8 cellular contexts compared by ENCODE assay signal in genomic region chr3:47421741-47422649, GRCh38. TPM values are rescaled to one million over a fixed set of nuclear protein-coding genes. Genes with fewer than 3 reads are reported as not detected.
A peak's percentile ranks its signal among the peaks of the same experiment; 100 is the strongest.
DNase-seq lines count a peak whose midpoint lies in the region; ATAC-seq, FAIRE-seq and TF ChIP-seq lines count a peak whose summit lies in the region.

No MANE protein-coding gene starts in this region.

- H3K36me3 Mint-ChIP-seq in T-cell (peaks cover 14% of the 10 kb centered on the region), neural progenitor cell (peaks cover 11% of the 10 kb centered on the region), nephron progenitor cell (ENCODE audit: low read depth) (peaks cover 15% of the 10 kb centered on the region)

- dilution Hi-C loops in endothelial cell of umbilical vein (cut with MboI; ENCODE audit: extremely low pct_ligation_motif_present, low sequenced_read_pairs): no loop called here

- FAIRE-seq in A549 (lab: Jason Lieb, UNC) (no peak), endothelial cell of umbilical vein (lab: Jason Lieb, UNC) (no peak)

- in situ Hi-C loops in GM13976 (cut with MboI; ENCODE audit: low sequenced_read_pairs, unreplicated experiment): no loop called here

- H3K9me3 Mint-ChIP-seq in T-cell: no peaks in the 10 kb centered on the region
- no peaks in the 10 kb centered on the region for H3K9me3 Mint-ChIP-seq in neural progenitor cell
- no peaks in the 10 kb centered on the region for H3K9me3 Mint-ChIP-seq in nephron progenitor cell

- TF ChIP-seq EP300 in A549 (IDR thresholded peaks at IDR 0.05): no peak

- no peaks in the 10 kb centered on the region for H4K20me1 ChIP-seq in endothelial cell of umbilical vein (replicated peaks; ENCODE audit: control insufficient read depth, extremely low read depth, insufficient read depth, low read length)
- H4K20me1 ChIP-seq in neural progenitor cell (ENCODE audit: low read depth): peaks cover 5% of the 10 kb centered on the region

- intact Hi-C loops in endothelial cell of umbilical vein (cut with micrococcal nuclease): loop anchor here (1.0 to 2.0 kb wide), 4 partner anchors 41 to 367 kb away; partner anchors contain the start of genes ELP6, PTPN23 and SCAP

- TF ChIP-seq POLR2A in A549 (IDR thresholded peaks at IDR 0.05; ENCODE audit: low read length) (no peak), endothelial cell of umbilical vein (IDR thresholded peaks at IDR 0.05; ENCODE audit: low read depth, low read length) (no peak)

- CTCF ChIA-PET in A549 (lab: Yijun Ruan, JAX): interaction anchor here (1.0 to 5.7 kb wide), 28 partner anchors 8 to 730 kb away, joined by 3 to 34 read pairs (median 6); partner anchors contain the start of genes ELP6 and SCAP
- CTCF ChIA-PET in T-cell (lab: Charles Lee): interaction anchor here (0.6 to 2.2 kb wide), 8 partner anchors 20 to 54 kb away, joined by 3 to 17 read pairs (median 4); partner anchors contain the start of genes SCAP (in 2 of the 2) and PTPN23 (in 1 of the 2)
- CTCF ChIA-PET in endothelial cell of umbilical vein (lab: Charles Lee): interaction anchor here (0.6 to 2.6 kb wide), 20 partner anchors 8 to 380 kb away, joined by 3 to 79 read pairs (median 4); partner anchors contain the start of gene SCAP

- H3K9ac ChIP-seq in endothelial cell of umbilical vein (replicated peaks; ENCODE audit: extremely low read depth, insufficient read depth, low read length) (no peak overlapping the region), neural progenitor cell (no peak overlapping the region)

- H3K4me3 Mint-ChIP-seq in T-cell (no peak overlapping the region), neural progenitor cell (no peak overlapping the region), nephron progenitor cell (no peak overlapping the region)

- peaks cover 14 to 23% (median 19%) of the 10 kb centered on the region in 3 donors for H3K4me1 Mint-ChIP-seq in T-cell
- peaks cover 14% of the 10 kb centered on the region for H3K4me1 Mint-ChIP-seq in neural progenitor cell
- H3K4me1 Mint-ChIP-seq in nephron progenitor cell: peaks cover 5% of the 10 kb centered on the region

- H3K79me2 ChIP-seq in endothelial cell of umbilical vein (ENCODE audit: control insufficient read depth, insufficient read depth, low read length) (no peaks in the 10 kb centered on the region), neural progenitor cell (ENCODE audit: low read depth) (no peaks in the 10 kb centered on the region)

- no peaks in the 10 kb centered on the region for H3K9me1 ChIP-seq in endothelial cell of umbilical vein (replicated peaks; ENCODE audit: control insufficient read depth, extremely low read depth, insufficient read depth, low read length)

- H3K27ac Mint-ChIP-seq in T-cell (peak overlapping the region; percentile 99), neural progenitor cell (peak overlapping the region; percentile 99), nephron progenitor cell (no peak overlapping the region)

- POLR2A ChIA-PET in A549 (lab: Yijun Ruan, JAX) (interaction anchor here (1.0 kb wide), 1 partner anchor 9 kb away, joined by 3 read pairs; no protein-coding TSS in a partner anchor), T-cell (lab: Charles Lee) (interaction anchor here in 1 of 2 donors (0.6 kb wide), 2 partner anchors 41 to 1433 kb away, joined by 3 read pairs; partner anchors contain the start of gene PTPN23), endothelial cell of umbilical vein (lab: Charles Lee) (no interaction called here)

- 98% methylated on average over 7 of the region's 13 CpGs for WGBS in A549 (ENCODE audit: missing lambda C conversion rate)

- H3K4me3 ChIP-seq in A549 (no peak overlapping the region), endothelial cell of umbilical vein (replicated peaks in 1 of 3; ENCODE audit: insufficient read depth in 1 of 3, low read depth in 1 of 3, low read length in 3 of 3) (no peak overlapping the region), neural progenitor cell (no peak overlapping the region)

- peak; percentile 32 to 58; a peak in 3 of 6 replicates for ATAC-seq in A549
- peak in 2 of 4 experiments; percentile 3 to 5 for ATAC-seq in T-cell (replicated peaks in 1 of 4)
- ATAC-seq in GM18858 (IDR thresholded peaks at IDR 0.05; ENCODE audit: unreplicated experiment): no peak

- H3K27me3 ChIP-seq in endothelial cell of umbilical vein (ENCODE audit: control insufficient read depth in 2 of 2, insufficient read depth in 2 of 2, low read length in 2 of 2) (no peaks in the 10 kb centered on the region), neural progenitor cell (no peaks in the 10 kb centered on the region)

- H3K27me3 Mint-ChIP-seq in T-cell: no peaks in the 10 kb centered on the region
- H3K27me3 Mint-ChIP-seq in neural progenitor cell (ENCODE audit: insufficient read depth, low read depth): peaks cover 9% of the 10 kb centered on the region
- H3K27me3 Mint-ChIP-seq in nephron progenitor cell (ENCODE audit: low read depth, poor library complexity): no peaks in the 10 kb centered on the region

- H3K36me3 ChIP-seq in endothelial cell of umbilical vein (ENCODE audit: control insufficient read depth in 2 of 2, extremely low read depth in 1 of 2, insufficient read depth in 2 of 2, low read length in 2 of 2) (peaks cover 0 to 22% of the 10 kb centered on the region in 2 experiments), neural progenitor cell (no peaks in the 10 kb centered on the region)

- TF ChIP-seq CTCF in A549 (IDR thresholded peaks at IDR 0.05) (peak; percentile 27; the same call in 1 of the 3 replicates), GM13976 (IDR thresholded peaks at IDR 0.05; ENCODE audit: borderline replicate concordance, control extremely low read depth, extremely low read depth, insufficient read depth, missing control alignments) (peak; percentile 17), endothelial cell of umbilical vein (IDR thresholded peaks at IDR 0.05; ENCODE audit: extremely low read depth in 1 of 2, insufficient read depth in 1 of 2, low read depth in 1 of 2, low read length in 2 of 2) (peak; percentile 18 to 20), neural progenitor cell (IDR thresholded peaks at IDR 0.05) (no peak), nephron progenitor cell (IDR thresholded peaks at IDR 0.05) (no peak)

- peak; percentile 23 to 36; a peak in 2 of 5 replicates for TF ChIP-seq RAD21 in A549 (conservative IDR thresholded peaks at IDR 0.05 in 1 of 2, IDR thresholded peaks at IDR 0.05 in 1 of 2)

- DNase-seq in A549 (ENCODE audit: low read depth in 1 of 2, low spot score in 1 of 2): peak; percentile 47 to 55
- peak; percentile 54 for DNase-seq in GM13976 (ENCODE audit: low spot score)
- peak in 1 of 34 experiments; percentile 6 for DNase-seq in T-cell
- no peak for DNase-seq in endothelial cell of umbilical vein (ENCODE audit: low read depth, low spot score)
- no peak for DNase-seq in neural progenitor cell (ENCODE audit: low spot score)
- DNase-seq in nephron progenitor cell: no peak
- DNase-seq in central memory CD4-positive, alpha-beta T cell: no peak

- peak overlapping the region; percentile 52 to 72; a peak in 3 of 6 replicates for H3K27ac ChIP-seq in A549
- no peak overlapping the region for H3K27ac ChIP-seq in endothelial cell of umbilical vein (ENCODE audit: insufficient read depth, low read depth, low read length)
- peak overlapping the region; percentile 32 for H3K27ac ChIP-seq in neural progenitor cell

- no TSS peak for BruUV-seq in endothelial cell of umbilical vein (replicated peaks; lab: Mats Ljungman, UMichigan)

- peaks cover 8% of the 10 kb centered on the region for H3F3A ChIP-seq in neural progenitor cell (ENCODE audit: low read depth)

- H3K4me1 ChIP-seq in A549: 0 out of 3 replicates have a peak, but pooled peaks cover 7% of the 10 kb centered on the region
- no peaks in the 10 kb centered on the region for H3K4me1 ChIP-seq in endothelial cell of umbilical vein (ENCODE audit: control insufficient read depth, extremely low read depth, insufficient read depth, low read length)
- H3K4me1 ChIP-seq in neural progenitor cell: peaks cover 4% of the 10 kb centered on the region

- H3K4me2 ChIP-seq in A549 (no peak overlapping the region), endothelial cell of umbilical vein (ENCODE audit: insufficient read depth, low read length) (no peak overlapping the region), neural progenitor cell (no peak overlapping the region)

- H3K9me3 ChIP-seq in A549: no peaks in the 10 kb centered on the region
- no peaks in the 10 kb centered on the region for H3K9me3 ChIP-seq in endothelial cell of umbilical vein (replicated peaks; ENCODE audit: control insufficient read depth, insufficient read depth, low read length)
- H3K9me3 ChIP-seq in neural progenitor cell (ENCODE audit: low read depth): no peaks in the 10 kb centered on the region

- H2AFZ ChIP-seq in endothelial cell of umbilical vein (ENCODE audit: low read depth, low read length): peak overlapping the region; percentile 40
- H2AFZ ChIP-seq in neural progenitor cell (replicated peaks): no peak overlapping the region

RNA-seq across cellular contexts. Expression of gene PTPN23, which starts 41.2 kb away (rescaled TPM):
- polyA plus RNA-seq in A549 (2011; rRNA removed) (1.5 and 3.1 TPM in 2 replicates), A549 (2017; fragmentation: RNase III; extraction: RNeasy Plus Mini Kit Qiagen cat#74134 plus additional on column Dnase treatment) (16.8 to 21.3 TPM (median 17.3 TPM) in 3 replicates), endothelial cell of umbilical vein (8.2 and 8.5 TPM in 2 replicates)
- polyA plus RNA-seq in A549 (2012; cell fraction: cytosol; rRNA removed): 4.2 and 6.5 TPM in 2 replicates
- 23.9 and 26.4 TPM in 2 replicates for polyA plus RNA-seq in A549 (2012; cell fraction: nucleus; rRNA removed)
- 12.0 and 15.8 TPM in 2 replicates for polyA minus RNA-seq in A549 (2011; rRNA and poly(A)+ RNA removed)
- total RNA-seq in T-cell (10 to 100 TPM; 39.2 to 59.6 (median 57.9) TPM), endothelial cell of umbilical vein (57.4 and 63.5 TPM in 2 replicates), neural progenitor cell (ENCODE audit: low replicate concordance) (3.4 and 8.6 TPM in 2 replicates)
- polyA plus RNA-seq in endothelial cell of umbilical vein (2011; cell fraction: cytosol; rRNA removed): 6.6 and 8.0 TPM in 2 replicates
- polyA plus RNA-seq in endothelial cell of umbilical vein (2011; cell fraction: nucleus; rRNA removed): 49.9 and 53.0 TPM in 2 replicates
- polyA plus RNA-seq in endothelial cell of umbilical vein (2012): 29.4 and 30.9 TPM in 2 replicates
- polyA minus RNA-seq in endothelial cell of umbilical vein: 19.0 and 27.8 TPM in 2 replicates
- 7.1 TPM for polyA minus RNA-seq in endothelial cell of umbilical vein (2011; cell fraction: cytosol; rRNA and poly(A)+ RNA removed)
- 29.2 and 36.0 TPM in 2 replicates for polyA minus RNA-seq in endothelial cell of umbilical vein (2011; cell fraction: nucleus; rRNA and poly(A)+ RNA removed)

RNA-seq across cellular contexts. Expression of gene SCAP, which starts 53.7 kb away (rescaled TPM):
- polyA plus RNA-seq in A549 (2011; rRNA removed) (12.9 and 27.2 TPM in 2 replicates), A549 (2017; fragmentation: RNase III; extraction: RNeasy Plus Mini Kit Qiagen cat#74134 plus additional on column Dnase treatment) (21.9 to 25.9 TPM (median 24.8 TPM) in 3 replicates), endothelial cell of umbilical vein (34.7 and 42.9 TPM in 2 replicates)
- 18.4 and 25.7 TPM in 2 replicates for polyA plus RNA-seq in A549 (2012; cell fraction: cytosol; rRNA removed)
- 61.7 and 69.0 TPM in 2 replicates for polyA plus RNA-seq in A549 (2012; cell fraction: nucleus; rRNA removed)
- 51.9 and 56.4 TPM in 2 replicates for polyA minus RNA-seq in A549 (2011; rRNA and poly(A)+ RNA removed)
- total RNA-seq in T-cell (100 to 1,000 TPM in 2 of 5 donors, 10 to 100 TPM in 3; 86.6 to 108 (median 95.3) TPM), endothelial cell of umbilical vein (53.6 and 59.0 TPM in 2 replicates), neural progenitor cell (ENCODE audit: low replicate concordance) (33.0 and 96.9 TPM in 2 replicates)
- polyA plus RNA-seq in endothelial cell of umbilical vein (2011; cell fraction: cytosol; rRNA removed): 21.4 and 22.0 TPM in 2 replicates
- 59.9 and 77.1 TPM in 2 replicates for polyA plus RNA-seq in endothelial cell of umbilical vein (2011; cell fraction: nucleus; rRNA removed)
- polyA plus RNA-seq in endothelial cell of umbilical vein (2012): 36.4 and 38.3 TPM in 2 replicates
- polyA minus RNA-seq in endothelial cell of umbilical vein: 69.2 and 71.7 TPM in 2 replicates
- polyA minus RNA-seq in endothelial cell of umbilical vein (2011; cell fraction: cytosol; rRNA and poly(A)+ RNA removed): 41.6 TPM
- 44.7 and 46.0 TPM in 2 replicates for polyA minus RNA-seq in endothelial cell of umbilical vein (2011; cell fraction: nucleus; rRNA and poly(A)+ RNA removed)

Comparison
In these comparisons a context has a peak if more than half of its experiments do, and no peak if none do; other contexts are left out.
1. DNase-seq: peak in A549 (2 of 2) and GM13976 (single experiment); none in endothelial cell of umbilical vein (single experiment), neural progenitor cell (single experiment), nephron progenitor cell (single experiment) and central memory CD4-positive, alpha-beta T cell (single experiment).
2. CTCF ChIP-seq: peak in A549 (single experiment), GM13976 (single experiment) and endothelial cell of umbilical vein (2 of 2); none in neural progenitor cell (single experiment) and nephron progenitor cell (single experiment).